In genomic region chr4:168509786-168510185, GRCh38 we compare ENCODE assay signal across 10 cellular contexts. TPM values are rescaled to one million over a fixed set of nuclear protein-coding genes. Genes with fewer than 3 reads are reported as not detected.
DNase-seq lines count a peak whose midpoint lies in the region; ATAC-seq and TF ChIP-seq lines count a peak whose summit lies in the region.
"Had no signal": no experiment of that assay in that cellular context is flagged by ENCODE, and none has a peak within 500 bp of the region (broad histone marks: within the 10 kb centered on the region; RNA-seq: fewer than 3 reads in every experiment).

No MANE protein-coding gene starts in this region.

- intact Hi-C loops in mucosa of descending colon (cut with DNase I, micrococcal nuclease) (no loop called here), lower leg skin (cut with DNase I; ENCODE audit: low total_unique reads) (no loop called here)

- no peak overlapping the region for H3K4me3 ChIP-seq in mucosa of descending colon
- no peak overlapping the region for H3K4me3 ChIP-seq in lower leg skin (ENCODE audit: low read depth, poor library complexity, severe bottlenecking)

- no peaks in the 10 kb centered on the region for H3K36me3 ChIP-seq in mucosa of descending colon (ENCODE audit: low read depth)

- no peaks in the 10 kb centered on the region for H3K36me3 Mint-ChIP-seq in activated naive CD8-positive, alpha-beta T cell

- no peaks in the 10 kb centered on the region for H3K27me3 Mint-ChIP-seq in activated naive CD8-positive, alpha-beta T cell

- peak overlapping the region; percentile 43 for H3K4me3 Mint-ChIP-seq in activated naive CD8-positive, alpha-beta T cell
- H3K4me3 Mint-ChIP-seq: nephron had no signal

- no peaks in the 10 kb centered on the region for H3K9me3 Mint-ChIP-seq in activated naive CD8-positive, alpha-beta T cell (ENCODE audit: low read depth)
- H3K9me3 Mint-ChIP-seq: nephron had no signal

- H3K27ac Mint-ChIP-seq in activated naive CD8-positive, alpha-beta T cell = peak overlapping the region; percentile 62
- H3K27ac Mint-ChIP-seq: nephron had no signal

- H3K9me3 ChIP-seq in mucosa of descending colon = no peaks in the 10 kb centered on the region

- ATAC-seq in mucosa of descending colon (peak; percentile 21), GM21786 (IDR thresholded peaks at IDR 0.05; ENCODE audit: unreplicated experiment) (no peak)

- 84 to 88% methylated on average over 4 of the region's 4 CpGs for WGBS in lower leg skin, 2 donors

- TF ChIP-seq CTCF in mucosa of descending colon (IDR thresholded peaks at IDR 0.05) (no peak), lower leg skin (IDR thresholded peaks at IDR 0.05) (no peak)

- no peak for TF ChIP-seq POLR2A in lower leg skin (IDR thresholded peaks at IDR 0.05)

- DNase-seq in AG20443 (ENCODE audit: low spot score) = peak; percentile 51
- DNase-seq in LHCN-M2 (ENCODE audit: low read depth) = peak; percentile 68
- DNase-seq in mucosa of descending colon = no peak
- no peak for DNase-seq in lower leg skin (ENCODE audit: low spot score in 2 of 2)
- no peak for DNase-seq in NOMO-1 treated with dmso at 0.1 percent for 144 hours (lab: John Stamatoyannopoulos, UW; ENCODE audit: unreplicated experiment)
- DNase-seq in cerebellum (ENCODE audit: low spot score) = no peak
- DNase-seq: NCI-H1694 treated with DMSO at 0.1 percent for 48 hours had no signal

- H3K4me1 Mint-ChIP-seq in activated naive CD8-positive, alpha-beta T cell (ENCODE audit: low read depth) = peaks cover 38% of the 10 kb centered on the region

- no peaks in the 10 kb centered on the region for H3K4me1 ChIP-seq in mucosa of descending colon (ENCODE audit: low read depth)

RNA-seq across cellular contexts. Expression of gene PALLD, which starts 12.9 kb away (rescaled TPM):
- total RNA-seq in LHCN-M2 (2014; rRNA removed) (143 and 176 TPM in 2 replicates), mucosa of descending colon (100 to 1,000 TPM; 112 to 663 (median 150) TPM), lower leg skin (100 to 1,000 TPM in 1 of 4 donors, 10 to 100 TPM in 3; 46.1 to 103 (median 77.6) TPM), cerebellum (37.3 TPM)
- 406 TPM for polyA plus RNA-seq in LHCN-M2 (2012)

RNA-seq across cellular contexts. Expression of gene DDX60L, which starts 29.5 kb away (rescaled TPM):
- total RNA-seq in LHCN-M2 (2014; rRNA removed) (27.2 and 41.3 TPM in 2 replicates), mucosa of descending colon (10 to 100 TPM; 20.3 to 34.9 (median 32.1) TPM), lower leg skin (1 to 10 TPM; 2.6 to 9.3 (median 4.4) TPM), cerebellum (7.3 TPM)
- 15.6 TPM for polyA plus RNA-seq in LHCN-M2 (2012)

Comparison
In these comparisons a context has a peak if more than half of its experiments do, and no peak if none do; other contexts are left out.
1. DNase-seq: peak in AG20443 (single experiment) and LHCN-M2 (single experiment); none in mucosa of descending colon (0 of 3), lower leg skin (0 of 2), NOMO-1 treated with dmso at 0.1 percent for 144 hours (single experiment) and cerebellum (single experiment).